ENCODE assay signal across 8 cellular contexts in genomic region chr4:184649026-184649970, GRCh38. TPM values are rescaled to one million over a fixed set of nuclear protein-coding genes. Genes with fewer than 3 reads are reported as not detected.
DNase-seq lines count a peak whose midpoint lies in the region; ATAC-seq and TF ChIP-seq lines count a peak whose summit lies in the region.

Gene CASP3 (minus strand): TSS chr4:184649447. CDS start chr4:184638453, 10,994 bp downstream.
Gene PRIMPOL (plus strand): TSS chr4:184649738. CDS start chr4:184657141, 7,403 bp downstream.

- peak; percentile 98 for DNase-seq in Ammon's horn (ENCODE audit: low spot score)
- peak; percentile 90 for DNase-seq in NCI-H460 (ENCODE audit: extremely low read depth, low read depth)
- DNase-seq in activated CD4-positive, CD25-positive, alpha-beta regulatory T cell treated with anti-CD3 and anti-CD28 coated beads, Interleukin-2, amount 50 U/mL, for 72 hours: peak; percentile 98
- DNase-seq in cerebellar cortex (ENCODE audit: low spot score): peak; percentile 95
- peak; percentile 88 for DNase-seq in kidney glomerular epithelial cell (lab: John Stamatoyannopoulos, UW)
- DNase-seq in stimulated activated CD4-positive, alpha-beta T cell treated with anti-CD3 and anti-CD28 coated beads, Interleukin-15, amount 100 ng/mL, for 48 hours (ENCODE audit: low read depth in 2 of 2): peak; percentile 89 to 96

- TF ChIP-seq POLR2A in GM19193 (IDR thresholded peaks at IDR 0.05; ENCODE audit: extremely low read depth, insufficient read depth, insufficient read length): peak; percentile 97

- ATAC-seq in HG03432 (IDR thresholded peaks at IDR 0.05; ENCODE audit: unreplicated experiment): peak; percentile 89

RNA-seq across cellular contexts. Expression of gene CASP3, which starts in this region (rescaled TPM):
- total RNA-seq in NCI-H460 (2014; rRNA removed; shearing (Covaris generic)): 62.2 and 63.6 TPM in 2 replicates
- polyA plus RNA-seq in NCI-H460 (2014; cell fraction: nucleus; rRNA removed): 35.4 and 40.6 TPM in 2 replicates

RNA-seq across cellular contexts. Expression of gene PRIMPOL, which starts in this region (rescaled TPM):
- 12.8 and 20.6 TPM in 2 replicates for total RNA-seq in NCI-H460 (2014; rRNA removed; shearing (Covaris generic))
- 14.9 and 41.5 TPM in 2 replicates for polyA plus RNA-seq in NCI-H460 (2014; cell fraction: nucleus; rRNA removed)

Comparison
In these comparisons a context has a peak if more than half of its experiments do, and no peak if none do; other contexts are left out.
1. Peak in every context shown above with its lines: DNase-seq and ATAC-seq.